1 cellular context compared by ENCODE assay signal in genomic region chr1:9910425-9911178, GRCh38.
A peak's percentile ranks its signal among the peaks of the same experiment; 100 is the strongest.
TF ChIP-seq lines count a peak whose summit lies in the region.

No MANE protein-coding gene starts in this region.

TF ChIP-seq in HEK293, 187 proteins besides CTCF, POLR2A, EP300 and RAD21 (continued from another document):
- TF ChIP-seq ZNF692 (tag by site-specific recombination; IDR thresholded peaks at IDR 0.05) = 0 out of 2 replicates have a peak, but pooled peaks have one; percentile 20
- no peak for TF ChIP-seq ZNF747 (tag by site-specific recombination; IDR thresholded peaks at IDR 0.05)
- TF ChIP-seq ZNF600 (tag by site-specific recombination; IDR thresholded peaks at IDR 0.05) = peak; percentile 99
- no peak for TF ChIP-seq ZNF544 (tag by site-specific recombination; IDR thresholded peaks at IDR 0.05)
- TF ChIP-seq ZNF394 (tag by site-specific recombination; IDR thresholded peaks at IDR 0.05; ENCODE audit: borderline replicate concordance) = peak; percentile 47; the same call in 1 of the 2 replicates
- TF ChIP-seq ZNF629 (tag by site-specific recombination; IDR thresholded peaks at IDR 0.05) = 0 out of 2 replicates have a peak, but pooled peaks have one; percentile 26
- TF ChIP-seq ZNF704 (tag by site-specific recombination; IDR thresholded peaks at IDR 0.05) = no peak
- TF ChIP-seq KLF10 (tag by site-specific recombination; IDR thresholded peaks at IDR 0.05) = peak; percentile 53; the same call in 1 of the 2 replicates
- TF ChIP-seq ZEB2 (tag by site-specific recombination; IDR thresholded peaks at IDR 0.05) = peak; percentile 75; the same call in 1 of the 2 replicates
- TF ChIP-seq ZNF280C (tag by site-specific recombination; IDR thresholded peaks at IDR 0.05) = no peak
- 0 out of 2 replicates have a peak, but pooled peaks have one; percentile 47 for TF ChIP-seq YY2 (tag by site-specific recombination; IDR thresholded peaks at IDR 0.05)
- peak; percentile 62; the same call in 1 of the 2 replicates for TF ChIP-seq ZNF76 (tag by site-specific recombination; IDR thresholded peaks at IDR 0.05; ENCODE audit: borderline replicate concordance, low read depth)
- peak; percentile 99 for TF ChIP-seq PRDM10 (tag by site-specific recombination; IDR thresholded peaks at IDR 0.05)
- TF ChIP-seq ZNF341 (tag by site-specific recombination; IDR thresholded peaks at IDR 0.05; ENCODE audit: low read depth) = 0 out of 2 replicates have a peak, but pooled peaks have one; percentile 26
- TF ChIP-seq ZNF274 (IDR thresholded peaks at IDR 0.05; ENCODE audit: low read length) = no peak
- no peak for TF ChIP-seq ZNF274 (tag by site-specific recombination; IDR thresholded peaks at IDR 0.05; ENCODE audit: borderline replicate concordance)
- TF ChIP-seq ZNF621 (tag by site-specific recombination; IDR thresholded peaks at IDR 0.05) = no peak
- TF ChIP-seq KLF9 (tag by site-specific recombination; IDR thresholded peaks at IDR 0.05; ENCODE audit: low read depth) = peak; percentile 80
- TF ChIP-seq PRDM4 (tag by site-specific recombination; IDR thresholded peaks at IDR 0.05) = no peak
- TF ChIP-seq ZNF48 (tag by site-specific recombination; IDR thresholded peaks at IDR 0.05) = no peak
- TF ChIP-seq ZNF24 (tag by site-specific recombination; IDR thresholded peaks at IDR 0.05) = no peak
- no peak for TF ChIP-seq ZNF18 (tag by site-specific recombination; IDR thresholded peaks at IDR 0.05)
- TF ChIP-seq ZNF518A (tag by site-specific recombination; conservative IDR thresholded peaks at IDR 0.05; ENCODE audit: low read depth) = no peak
- TF ChIP-seq ZBTB8A (tag by site-specific recombination; IDR thresholded peaks at IDR 0.05) = peak; percentile 69
- TF ChIP-seq ZNF157 (tag by site-specific recombination; IDR thresholded peaks at IDR 0.05) = no peak
